1 cellular context compared by ENCODE assay signal in the genomic region with DNA sequence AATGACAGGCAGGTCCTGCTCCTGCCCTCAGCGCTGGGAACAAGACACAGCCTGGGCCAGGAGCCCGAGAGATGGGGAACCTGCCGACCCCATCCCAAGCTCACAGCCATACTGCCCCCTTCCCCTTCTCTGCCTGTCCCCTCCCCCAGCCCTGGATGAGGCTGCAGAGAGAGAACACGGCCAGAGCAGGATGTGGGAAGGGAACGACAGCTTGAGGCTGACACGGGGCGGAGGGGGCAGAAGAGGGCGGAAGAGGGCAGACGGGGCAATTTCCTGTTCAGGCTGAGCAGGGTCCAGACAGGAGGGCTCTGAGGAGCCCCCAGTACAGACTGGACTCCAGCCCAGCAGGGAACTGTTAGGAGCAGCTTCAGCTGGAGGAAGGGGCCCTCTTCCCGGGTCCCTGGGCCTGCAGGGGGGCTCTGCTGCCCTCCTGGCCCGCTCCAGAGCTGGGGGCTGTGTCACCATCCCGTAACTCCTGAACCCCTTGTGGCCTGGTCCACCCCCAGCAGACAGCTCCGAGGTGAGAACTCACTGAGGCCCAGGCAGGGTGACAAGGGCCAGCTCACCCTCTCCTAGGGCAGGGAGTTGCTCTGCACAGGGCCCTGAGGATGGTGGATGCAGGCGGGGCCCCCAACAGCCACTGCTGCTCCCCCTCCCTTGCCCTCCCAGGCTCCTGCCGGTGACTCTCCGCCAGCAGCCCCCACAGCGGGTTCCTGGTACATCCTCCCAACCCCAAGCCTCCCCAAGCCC.
TF ChIP-seq lines count a peak whose summit lies in the region.

No MANE protein-coding gene starts in this region.

TF ChIP-seq in SK-N-SH, 30 proteins besides CTCF, POLR2A, EP300 and RAD21 (continued from another document):
- TF ChIP-seq, protein P1, sequence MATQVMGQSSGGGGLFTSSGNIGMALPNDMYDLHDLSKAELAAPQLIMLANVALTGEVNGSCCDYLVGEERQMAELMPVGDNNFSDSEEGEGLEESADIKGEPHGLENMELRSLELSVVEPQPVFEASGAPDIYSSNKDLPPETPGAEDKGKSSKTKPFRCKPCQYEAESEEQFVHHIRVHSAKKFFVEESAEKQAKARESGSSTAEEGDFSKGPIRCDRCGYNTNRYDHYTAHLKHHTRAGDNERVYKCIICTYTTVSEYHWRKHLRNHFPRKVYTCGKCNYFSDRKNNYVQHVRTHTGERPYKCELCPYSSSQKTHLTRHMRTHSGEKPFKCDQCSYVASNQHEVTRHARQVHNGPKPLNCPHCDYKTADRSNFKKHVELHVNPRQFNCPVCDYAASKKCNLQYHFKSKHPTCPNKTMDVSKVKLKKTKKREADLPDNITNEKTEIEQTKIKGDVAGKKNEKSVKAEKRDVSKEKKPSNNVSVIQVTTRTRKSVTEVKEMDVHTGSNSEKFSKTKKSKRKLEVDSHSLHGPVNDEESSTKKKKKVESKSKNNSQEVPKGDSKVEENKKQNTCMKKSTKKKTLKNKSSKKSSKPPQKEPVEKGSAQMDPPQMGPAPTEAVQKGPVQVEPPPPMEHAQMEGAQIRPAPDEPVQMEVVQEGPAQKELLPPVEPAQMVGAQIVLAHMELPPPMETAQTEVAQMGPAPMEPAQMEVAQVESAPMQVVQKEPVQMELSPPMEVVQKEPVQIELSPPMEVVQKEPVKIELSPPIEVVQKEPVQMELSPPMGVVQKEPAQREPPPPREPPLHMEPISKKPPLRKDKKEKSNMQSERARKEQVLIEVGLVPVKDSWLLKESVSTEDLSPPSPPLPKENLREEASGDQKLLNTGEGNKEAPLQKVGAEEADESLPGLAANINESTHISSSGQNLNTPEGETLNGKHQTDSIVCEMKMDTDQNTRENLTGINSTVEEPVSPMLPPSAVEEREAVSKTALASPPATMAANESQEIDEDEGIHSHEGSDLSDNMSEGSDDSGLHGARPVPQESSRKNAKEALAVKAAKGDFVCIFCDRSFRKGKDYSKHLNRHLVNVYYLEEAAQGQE (IDR thresholded peaks at IDR 0.05; ENCODE audit: low read depth, low read length): no peak
